In genomic region chr3:48738144-48738536, GRCh38 we compare ENCODE assay signal across 16 cellular contexts. TPM values are rescaled to one million over a fixed set of nuclear protein-coding genes. Genes with fewer than 3 reads are reported as not detected.
DNase-seq lines count a peak whose midpoint lies in the region; ATAC-seq and TF ChIP-seq lines count a peak whose summit lies in the region.
"Had no signal": no experiment of that assay in that cellular context is flagged by ENCODE, and none has a peak within 500 bp of the region (broad histone marks: within the 10 kb centered on the region; RNA-seq: fewer than 3 reads in every experiment).

No MANE protein-coding gene starts in this region.

- no peak for TF ChIP-seq POLR2A in esophagus squamous epithelium (IDR thresholded peaks at IDR 0.05)

- TF ChIP-seq CTCF in RWPE1 (conservative IDR thresholded peaks at IDR 0.05; ENCODE audit: low read depth) (no peak), esophagus squamous epithelium (IDR thresholded peaks at IDR 0.05) (no peak), lung (IDR thresholded peaks at IDR 0.05; ENCODE audit: control extremely low read depth, extremely low read depth) (no peak)

- H3K27me3 ChIP-seq in esophagus squamous epithelium = no peaks in the 10 kb centered on the region
- no peaks in the 10 kb centered on the region for H3K27me3 ChIP-seq in lung (ENCODE audit: control insufficient read depth, insufficient read depth)
- no peaks in the 10 kb centered on the region for H3K27me3 ChIP-seq in subcutaneous abdominal adipose tissue (ENCODE audit: control insufficient read depth in 5 of 5, insufficient read depth in 4 of 5, low read length in 5 of 5)

- H3K9me3 ChIP-seq in esophagus squamous epithelium (no peaks in the 10 kb centered on the region), lung (ENCODE audit: control insufficient read depth in 2 of 2, insufficient read depth in 1 of 2, low read length in 1 of 2) (no peaks in the 10 kb centered on the region), subcutaneous abdominal adipose tissue (ENCODE audit: control insufficient read depth in 5 of 5, low read length in 5 of 5) (no peaks in the 10 kb centered on the region)

- CTCF ChIA-PET in RWPE1 (lab: Yijun Ruan, JAX) = no interaction called here

- intact Hi-C loops in esophagus squamous epithelium (cut with DNase I) = no loop called here

- DNase-seq in RWPE1 (ENCODE audit: low spot score) (no peak), esophagus squamous epithelium (lab: John Stamatoyannopoulos, UW) (no peak), lung (ENCODE audit: low spot score) (no peak), COLO668 (lab: John Stamatoyannopoulos, UW; ENCODE audit: unreplicated experiment) (no peak), RPMI8226 (no peak), middle frontal gyrus (ENCODE audit: extremely low spot score, low spot score) (no peak), NCI-H2196 treated with DMSO at 0.1 percent for 48 hours (lab: John Stamatoyannopoulos, UW; ENCODE audit: unreplicated experiment) (no peak)
- DNase-seq: activated CD8-positive, alpha-beta T cell treated with anti-CD3 and anti-CD28 coated beads, Interleukin-2, amount 10 ng/mL, durations not matched to agents 7 days and 5 days; activated naive CD8-positive, alpha-beta T cell treated with anti-CD3 and anti-CD28 coated beads, Interleukin-2, amount 10 ng/mL, durations not matched to agents 7 days and 5 days; CD4-positive, alpha-beta memory T cell; erythroblast; H9; natural killer cell; stimulated activated CD4-positive, alpha-beta T cell treated with anti-CD3 and anti-CD28 coated beads, Interleukin-4, amount 100 ng/mL, for 4 hours had no signal

- H3K36me3 ChIP-seq in esophagus squamous epithelium = no peaks in the 10 kb centered on the region
- no peaks in the 10 kb centered on the region for H3K36me3 ChIP-seq in lung (ENCODE audit: control insufficient read depth in 2 of 2, insufficient read depth in 2 of 2, low read length in 2 of 2)
- no peaks in the 10 kb centered on the region for H3K36me3 ChIP-seq in subcutaneous abdominal adipose tissue (ENCODE audit: control insufficient read depth in 5 of 5, insufficient read depth in 5 of 5, low read length in 5 of 5)

- H3K4me3 ChIP-seq in esophagus squamous epithelium (no peak overlapping the region), lung (no peak overlapping the region), subcutaneous abdominal adipose tissue (ENCODE audit: low read depth in 1 of 5, low read length in 5 of 5) (peak overlapping the region in 3 of 5 donors; percentile 16 to 42 (median 19))

- WGBS in esophagus squamous epithelium, 2 donors = 83 to 86% methylated on average over 3 of the region's 3 CpGs
- 77 to 90% methylated on average over 3 of the region's 3 CpGs for WGBS in lung, 2 donors

- H3K4me1 ChIP-seq in esophagus squamous epithelium = peaks cover 34 to 86% (median 43%) of the 10 kb centered on the region in 3 donors
- H3K4me1 ChIP-seq in lung (ENCODE audit: control insufficient read depth in 2 of 2, insufficient read depth in 2 of 2, low read length in 2 of 2) = peaks cover 0 to 11% of the 10 kb centered on the region in 2 donors
- peaks cover 26 to 59% (median 55%) of the 10 kb centered on the region in 5 donors for H3K4me1 ChIP-seq in subcutaneous abdominal adipose tissue (ENCODE audit: control insufficient read depth in 5 of 5, insufficient read depth in 5 of 5, low read length in 5 of 5)

- ATAC-seq in lung (ENCODE audit: insufficient read depth, low FRiP score) = no peak
- ATAC-seq: activated CD4-positive, CD25-positive, alpha-beta regulatory T cell treated with anti-CD3 and anti-CD28 coated beads, Interleukin-2, amount 50 U/mL, for 24 hours; activated CD8-positive, alpha-beta T cell treated with anti-CD3 and anti-CD28 coated beads, Interleukin-2, amount 10 ng/mL, durations not matched to agents 7 days and 5 days; natural killer cell had no signal

- peak overlapping the region in 1 of 5 donors; percentile 15 for H3K9ac ChIP-seq in subcutaneous abdominal adipose tissue (ENCODE audit: low read length in 5 of 5)

- peak overlapping the region; percentile 95 for H3K27ac ChIP-seq in RWPE1
- peak overlapping the region; percentile 12 to 84 (median 73) for H3K27ac ChIP-seq in esophagus squamous epithelium
- H3K27ac ChIP-seq in lung (ENCODE audit: low read depth in 1 of 2, low read length in 1 of 2) = peak overlapping the region; percentile 4 to 80
- peak overlapping the region; percentile 90 for H3K27ac ChIP-seq in subcutaneous abdominal adipose tissue (ENCODE audit: low read depth, low read length)

- POLR2A ChIA-PET in RWPE1 (lab: Yijun Ruan, JAX; ENCODE audit: low non-redundant PET) = interaction anchor here (0.7 kb wide), 1 partner anchor 336 kb away, joined by 10 read pairs; no protein-coding TSS in a partner anchor

RNA-seq across cellular contexts. Expression of gene IP6K2, which starts 21.1 kb away (rescaled TPM):
- total RNA-seq in esophagus squamous epithelium (10 to 100 TPM; 52.1 to 94.6 (median 67.9) TPM), lung (100 to 1,000 TPM in 1 of 2 donors, 10 to 100 TPM in 1; 54.3 to 128 TPM)
- polyA plus RNA-seq in lung = 10 to 100 TPM; 55.2 to 67.6 TPM

RNA-seq across cellular contexts. Expression of gene NCKIPSD, which starts 52.4 kb away (rescaled TPM):
- total RNA-seq in esophagus squamous epithelium (10 to 100 TPM; 12.4 to 16.8 (median 15.0) TPM), lung (10 to 100 TPM; 10.2 to 22.0 TPM)
- polyA plus RNA-seq in lung = 10 to 100 TPM in 1 of 2 donors, 1 to 10 TPM in 1; 9.0 to 13.0 TPM

Comparison
In these comparisons a context has a peak if more than half of its experiments do, and no peak if none do; other contexts are left out.
1. H3K27ac ChIP-seq: peak in every context shown above with its lines; median percentile 95 in RWPE1; 90 in subcutaneous abdominal adipose tissue; 73 in esophagus squamous epithelium; 42 in lung.
2. H3K4me3 ChIP-seq: peak in subcutaneous abdominal adipose tissue (3 of 5); none in esophagus squamous epithelium (0 of 4) and lung (single experiment).